ENCODE assay signal across 24 cellular contexts in genomic region chr2:85655961-85656403, GRCh38. TPM values are rescaled to one million over a fixed set of nuclear protein-coding genes. Genes with fewer than 3 reads are reported as not detected.
DNase-seq lines count a peak whose midpoint lies in the region; ATAC-seq and FAIRE-seq lines count a peak whose summit lies in the region.
"Had no signal": no experiment of that assay in that cellular context is flagged by ENCODE, and none has a peak within 500 bp of the region (broad histone marks: within the 10 kb centered on the region; RNA-seq: fewer than 3 reads in every experiment).

No MANE protein-coding gene starts in this region.

- no peak overlapping the region for H3K27ac ChIP-seq in aorta (ENCODE audit: low read depth in 1 of 2, low read length in 2 of 2)
- H3K27ac ChIP-seq: right lobe of liver had no signal

- intact Hi-C loops in aorta (cut with DNase I) = no loop called here

- H3K9me3 ChIP-seq in aorta (ENCODE audit: control insufficient read depth, low read length) = no peaks in the 10 kb centered on the region
- H3K9me3 ChIP-seq: right lobe of liver, testis had no signal

- H3K36me3 ChIP-seq in aorta (ENCODE audit: control insufficient read depth in 1 of 2, insufficient read depth in 2 of 2, low read length in 1 of 2) = no peaks in the 10 kb centered on the region

- H3K27me3 ChIP-seq in aorta (ENCODE audit: control insufficient read depth in 1 of 2, insufficient read depth in 2 of 2, low read length in 1 of 2) = no peaks in the 10 kb centered on the region
- H3K27me3 ChIP-seq: right lobe of liver, testis had no signal

- no peaks in the 10 kb centered on the region for H3K4me1 ChIP-seq in aorta (ENCODE audit: control insufficient read depth in 1 of 2, insufficient read depth in 2 of 2, low read length in 2 of 2)

- H3K4me3 ChIP-seq in aorta (ENCODE audit: low read length in 2 of 2) = no peak overlapping the region
- H3K4me3 ChIP-seq: right lobe of liver, testis had no signal

- ATAC-seq in aorta (ENCODE audit: low FRiP score) (no peak), GM21825 (IDR thresholded peaks at IDR 0.05; ENCODE audit: unreplicated experiment) (no peak)
- ATAC-seq: activated naive CD8-positive, alpha-beta T cell treated with anti-CD3 and anti-CD28 coated beads, Interleukin-2, amount 50 U/mL, for 24 hours had no signal

- 87 to 89% methylated on average over 7 of the region's 7 CpGs for WGBS in aorta, 2 donors

- DNase-seq in GM04504 (ENCODE audit: low read depth) (peak; percentile 75), RCC 7860 (ENCODE audit: low spot score) (peak; percentile 74), fibroblast of peridontal ligament (ENCODE audit: extremely low read depth) (peak; percentile 80), aorta (peak; percentile 6 to 27), LoVo (ENCODE audit: low spot score) (no peak), SHP77 (lab: John Stamatoyannopoulos, UW) (no peak)
- DNase-seq: activated CD4-positive, alpha-beta T cell treated with anti-CD3 and anti-CD28 coated beads, Interleukin-2, amount 50 U/mL, for 1 hour; activated naive CD8-positive, alpha-beta T cell treated with anti-CD3 and anti-CD28 coated beads, Interleukin-2, amount 50 U/mL, for 24 hours; activated T-cell treated with anti-CD3 and anti-CD28 coated beads, Interleukin-2, amount 50 U/mL, for 1 hour; CD4-positive, alpha-beta T cell; endodermal cell; KG1; NCI-H1436 treated with DMSO at 0.1 percent for 48 hours; NK-92 treated with Interleukin-12 subunit alpha and Interleukin-12 subunit beta, amount 100 ng/mL, for 24 hours; nucleus accumbens; right lobe of liver; SHP77 treated with DMSO at 0.1 percent for 48 hours; stimulated activated CD4-positive, alpha-beta T cell treated with anti-CD3 and anti-CD28 coated beads, Interleukin-1b, Interleukin-23, amount 100 ng/mL, for 48 hours; T1000 had no signal

- peak; percentile 93 for FAIRE-seq in RCC 7860 (lab: Jason Lieb, UNC)
- FAIRE-seq: GM12892 had no signal

RNA-seq across cellular contexts. Expression of gene SFTPB, which starts 12.0 kb away (rescaled TPM):
- total RNA-seq in aorta = 1 to 10 TPM in 1 of 2 donors, not detected in 1; 1.7 TPM
- 1 to 10 TPM; 2.3 to 8.1 TPM for polyA plus RNA-seq in aorta
- total RNA-seq: CD4-positive, alpha-beta T cell; Daoy; endodermal cell; glomerular endothelial cell had no signal

RNA-seq across cellular contexts. Expression of gene GNLY, which starts 38.2 kb away (rescaled TPM):
- total RNA-seq in aorta = 1 to 10 TPM; 2.1 to 8.0 TPM
- polyA plus RNA-seq in aorta = under 1 TPM in 1 of 2 donors, not detected in 1; 0.43 TPM
- total RNA-seq: Daoy, endodermal cell, glomerular endothelial cell had no signal

RNA-seq across cellular contexts. Expression of gene USP39, which starts 40.0 kb away (rescaled TPM):
- 10 to 100 TPM; 27.4 to 37.0 TPM for total RNA-seq in aorta
- polyA plus RNA-seq in aorta = 10 to 100 TPM; 33.6 to 37.0 TPM

RNA-seq across cellular contexts. Expression of gene C2orf68, which starts 44.1 kb away (rescaled TPM):
- total RNA-seq in aorta = 10 to 100 TPM; 22.8 to 35.2 TPM
- 10 to 100 TPM; 15.5 to 19.9 TPM for polyA plus RNA-seq in aorta

RNA-seq across cellular contexts. Expression of gene TMEM150A, which starts 53.5 kb away (rescaled TPM):
- total RNA-seq in aorta = 10 to 100 TPM; 13.9 to 19.2 TPM
- 10 to 100 TPM; 17.8 to 27.8 TPM for polyA plus RNA-seq in aorta

Comparison
In these comparisons a context has a peak if more than half of its experiments do, and no peak if none do; other contexts are left out.
1. DNase-seq: peak in GM04504 (single experiment), RCC 7860 (single experiment), fibroblast of peridontal ligament (single experiment) and aorta (2 of 2); none in LoVo (single experiment) and SHP77 (0 of 2).